21 cellular contexts compared by ENCODE assay signal in genomic region chr13:23634897-23635296, GRCh38.
"Had no signal": no experiment of that assay in that cellular context is flagged by ENCODE, and none has a peak within 500 bp of the region (broad histone marks: within the 10 kb centered on the region; RNA-seq: fewer than 3 reads in every experiment).

No MANE protein-coding gene starts in this region.

- H3K4me3 ChIP-seq: body of pancreas, colonic mucosa, gastrocnemius medialis, left lung had no signal

- H3K27me3 Mint-ChIP-seq: activated CD4-positive, alpha-beta memory T cell treated with anti-CD3 and anti-CD28 coated beads, Interleukin-2, amount 10 ng/mL, durations not matched to agents 7 days and 5 days; stimulated activated naive B cell treated with anti-CD40 and anti-IgM and Interleukin-4, amounts not matched to agents 10 μg/mL and 1 μg/mL and 100 μg/mL, for 72 hours had no signal

- H3K27ac ChIP-seq: colonic mucosa, gastrocnemius medialis, left lung had no signal

- H3K27me3 ChIP-seq: body of pancreas, colonic mucosa, gastrocnemius medialis, left lung had no signal

- H3K36me3 Mint-ChIP-seq: activated CD8-positive, alpha-beta memory T cell treated with anti-CD3 and anti-CD28 coated beads, Interleukin-2, amount 10 ng/mL, durations not matched to agents 7 days and 5 days; stimulated activated naive B cell treated with anti-CD40 and anti-IgM and Interleukin-4, amounts not matched to agents 10 μg/mL and 1 μg/mL and 100 μg/mL, for 72 hours had no signal

- H3K27ac Mint-ChIP-seq: activated B cell treated with CpG ODN at 0.5 μM for 24 hours; activated CD4-positive, alpha-beta memory T cell treated with anti-CD3 and anti-CD28 coated beads, Interleukin-2, amount 10 ng/mL, durations not matched to agents 7 days and 5 days; activated CD8-positive, alpha-beta memory T cell treated with anti-CD3 and anti-CD28 coated beads, Interleukin-2, amount 10 ng/mL, durations not matched to agents 7 days and 5 days; activated T-helper 17 cell treated with anti-CD3 and anti-CD28 coated beads, Interleukin-2, amount 50 U/mL, for 72 hours; nephron progenitor cell; stimulated activated naive B cell treated with anti-CD40 and anti-IgM and Interleukin-4, amounts not matched to agents 10 μg/mL and 1 μg/mL and 100 μg/mL, for 72 hours; T-helper 2 cell treated with Interferon-gamma antibody and Interleukin-4, amounts not matched to agents 5 μg/mL and 100 μg/mL, for 36 hours had no signal

- H3K9me3 ChIP-seq: body of pancreas, colonic mucosa, gastrocnemius medialis, left lung had no signal

- H3K4me1 ChIP-seq: colonic mucosa had no signal

- H3K4me1 Mint-ChIP-seq: activated B cell treated with CpG ODN at 0.5 μM for 24 hours; activated CD4-positive, alpha-beta memory T cell treated with anti-CD3 and anti-CD28 coated beads, Interleukin-2, amount 10 ng/mL, durations not matched to agents 7 days and 5 days; activated CD8-positive, alpha-beta memory T cell treated with anti-CD3 and anti-CD28 coated beads, Interleukin-2, amount 10 ng/mL, durations not matched to agents 7 days and 5 days; activated T-helper 17 cell treated with anti-CD3 and anti-CD28 coated beads, Interleukin-2, amount 50 U/mL, for 72 hours; stimulated activated naive B cell treated with anti-CD40 and anti-IgM and Interleukin-4, amounts not matched to agents 10 μg/mL and 1 μg/mL and 100 μg/mL, for 72 hours had no signal

- H3K4me3 Mint-ChIP-seq: activated B cell treated with CpG ODN at 0.5 μM for 24 hours; activated CD4-positive, alpha-beta memory T cell treated with anti-CD3 and anti-CD28 coated beads, Interleukin-2, amount 10 ng/mL, durations not matched to agents 7 days and 5 days; activated CD8-positive, alpha-beta memory T cell treated with anti-CD3 and anti-CD28 coated beads, Interleukin-2, amount 10 ng/mL, durations not matched to agents 7 days and 5 days; activated T-helper 17 cell treated with anti-CD3 and anti-CD28 coated beads, Interleukin-2, amount 50 U/mL, for 72 hours; nephron progenitor cell; stimulated activated naive B cell treated with anti-CD40 and anti-IgM and Interleukin-4, amounts not matched to agents 10 μg/mL and 1 μg/mL and 100 μg/mL, for 72 hours; T-helper 2 cell treated with Interferon-gamma antibody and Interleukin-4, amounts not matched to agents 5 μg/mL and 100 μg/mL, for 36 hours had no signal

- H3K9me3 Mint-ChIP-seq: activated B cell treated with CpG ODN at 0.5 μM for 24 hours; activated CD4-positive, alpha-beta memory T cell treated with anti-CD3 and anti-CD28 coated beads, Interleukin-2, amount 10 ng/mL, durations not matched to agents 7 days and 5 days; activated T-helper 17 cell treated with anti-CD3 and anti-CD28 coated beads, Interleukin-2, amount 50 U/mL, for 72 hours; nephron progenitor cell; stimulated activated naive B cell treated with anti-CD40 and anti-IgM and Interleukin-4, amounts not matched to agents 10 μg/mL and 1 μg/mL and 100 μg/mL, for 72 hours; T-helper 2 cell treated with Interferon-gamma antibody and Interleukin-4, amounts not matched to agents 5 μg/mL and 100 μg/mL, for 36 hours had no signal

- DNase-seq: activated B cell treated with CpG ODN at 0.5 μM for 24 hours; activated CD4-positive, alpha-beta memory T cell treated with anti-CD3 and anti-CD28 coated beads, Interleukin-2, amount 10 ng/mL, durations not matched to agents 7 days and 5 days; activated CD4-positive, alpha-beta T cell treated with anti-CD3 and anti-CD28 coated beads for 48 hours; activated CD8-positive, alpha-beta memory T cell treated with anti-CD3 and anti-CD28 coated beads, Interleukin-2, amount 10 ng/mL, durations not matched to agents 7 days and 5 days; activated naive CD4-positive, alpha-beta T cell; activated T-cell treated with anti-CD3 and anti-CD28 coated beads, Interleukin-2, amount 50 U/mL, for 1 hour; body of pancreas; caudate nucleus; colonic mucosa; erythroblast; gastrocnemius medialis; head of caudate nucleus; kidney; left lung; midbrain; nephron progenitor cell; nucleus accumbens; retina; stimulated activated naive B cell treated with anti-CD40 and anti-IgM and Interleukin-4, amounts not matched to agents 10 μg/mL and 1 μg/mL and 100 μg/mL, for 72 hours had no signal

- H3K36me3 ChIP-seq: colonic mucosa, gastrocnemius medialis, left lung had no signal
